9 cellular contexts compared by ENCODE assay signal in the genomic region with DNA sequence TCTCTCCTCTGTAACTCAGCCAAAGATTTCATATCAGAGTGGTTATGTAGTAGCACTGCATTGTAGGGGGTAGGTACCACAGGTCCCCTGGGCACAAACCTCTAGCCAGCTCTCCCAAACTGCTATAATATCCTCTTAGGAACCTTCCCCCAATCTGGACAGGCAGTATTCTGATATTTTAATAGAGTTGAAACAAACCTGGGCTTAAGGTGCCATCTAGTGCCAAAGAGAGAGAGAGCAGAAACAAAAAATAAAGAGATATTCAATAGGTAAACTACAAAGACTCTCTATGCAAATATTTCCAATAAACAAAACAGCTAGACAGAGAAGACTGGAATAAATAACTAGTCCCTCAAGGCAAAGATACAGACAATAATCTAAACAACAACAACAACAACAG.
DNase-seq lines count a peak whose midpoint lies in the region; ATAC-seq and TF ChIP-seq lines count a peak whose summit lies in the region.
"Had no signal": no experiment of that assay in that cellular context is flagged by ENCODE, and none has a peak within 500 bp of the region (broad histone marks: within the 10 kb centered on the region; RNA-seq: fewer than 3 reads in every experiment).

No MANE protein-coding gene starts in this region.

- no peaks in the 10 kb centered on the region for H3K4me1 ChIP-seq in heart right ventricle
- no peaks in the 10 kb centered on the region for H3K4me1 ChIP-seq in OCI-LY7 (ENCODE audit: insufficient read depth, low read length, poor library complexity, severe bottlenecking)
- no peaks in the 10 kb centered on the region for H3K4me1 ChIP-seq in fibroblast of lung (ENCODE audit: control insufficient read depth, extremely low read depth, insufficient read depth, low read length)
- H3K4me1 ChIP-seq in adrenal gland (replicated peaks in 1 of 2), result no peaks in the 10 kb centered on the region

- H4K20me1 ChIP-seq in OCI-LY7 (ENCODE audit: insufficient read depth, low read length) (no peaks in the 10 kb centered on the region), fibroblast of lung (ENCODE audit: control insufficient read depth, extremely low read depth, insufficient read depth, low read length) (no peaks in the 10 kb centered on the region)

- H3K27ac ChIP-seq in heart right ventricle (no peak overlapping the region), OCI-LY7 (ENCODE audit: low read depth, low read length, poor library complexity, severe bottlenecking) (no peak overlapping the region), fibroblast of lung (ENCODE audit: insufficient read depth, low read length) (no peak overlapping the region), adrenal gland (no peak overlapping the region), coronary artery (no peak overlapping the region)
- H3K27ac ChIP-seq: epithelial cell of prostate had no signal

- H3K4me3 ChIP-seq in heart right ventricle (no peak overlapping the region), OCI-LY7 (ENCODE audit: low read depth, low read length, poor library complexity, severe bottlenecking) (no peak overlapping the region), fibroblast of lung (replicated peaks in 1 of 4; ENCODE audit: control extremely low read depth in 1 of 4, insufficient read depth in 1 of 4, low read depth in 3 of 4, low read length in 4 of 4) (no peak overlapping the region), adrenal gland (no peak overlapping the region), coronary artery (no peak overlapping the region)

- H3K4me2 ChIP-seq in OCI-LY7 (ENCODE audit: low read length) (no peak overlapping the region), fibroblast of lung (ENCODE audit: extremely low read depth, insufficient read depth, low read length) (no peak overlapping the region)

- intact Hi-C loops in heart right ventricle (cut with DNase I) (loop anchor here in 2 of 10 donors (5.0 kb wide), 1 partner anchor 590 kb away; no protein-coding TSS in a partner anchor), Right ventricle myocardium inferior (cut with DNase I) (loop anchor here (5.0 kb wide), 1 partner anchor 590 kb away; no protein-coding TSS in a partner anchor), OCI-LY7 (cut with micrococcal nuclease; ENCODE audit: unreplicated experiment) (loop anchor here (5.0 kb wide), 1 partner anchor 690 kb away; no protein-coding TSS in a partner anchor), adrenal gland (cut with DNase I) (no loop called here)

- no peaks in the 10 kb centered on the region for H3K9me2 ChIP-seq in OCI-LY7 (ENCODE audit: insufficient read depth, low read length)

- no TSS peak for BruUV-seq in OCI-LY7 (replicated peaks; lab: Mats Ljungman, UMichigan)

- TF ChIP-seq CTCF in heart right ventricle (IDR thresholded peaks at IDR 0.05) (peak in 6 of 9 donors; percentile 9 to 45 (median 34)), OCI-LY7 (conservative IDR thresholded peaks at IDR 0.05; ENCODE audit: low read length) (peak; percentile 80), fibroblast of lung (conservative IDR thresholded peaks at IDR 0.05 in 1 of 2, IDR thresholded peaks at IDR 0.05 in 1 of 2; ENCODE audit: low read depth in 1 of 2, low read length in 2 of 2) (peak in 1 of 2 donors; percentile 41), adrenal gland (IDR thresholded peaks at IDR 0.05) (peak in 2 of 6 experiments; percentile 15 to 21), coronary artery (IDR thresholded peaks at IDR 0.05) (no peak)

- CTCF ChIA-PET in OCI-LY7 (lab: Charles Lee; ENCODE audit: unreplicated experiment), result no interaction called here

- H3K27me3 ChIP-seq in heart right ventricle (no peaks in the 10 kb centered on the region), fibroblast of lung (ENCODE audit: control insufficient read depth, insufficient read depth, low read length) (no peaks in the 10 kb centered on the region), adrenal gland (no peaks in the 10 kb centered on the region)

- H3K36me3 ChIP-seq in heart right ventricle (no peaks in the 10 kb centered on the region), OCI-LY7 (ENCODE audit: insufficient read depth, low read length) (no peaks in the 10 kb centered on the region; the same call in 1 of the 2 replicates), fibroblast of lung (ENCODE audit: control insufficient read depth, insufficient read depth, low read length) (no peaks in the 10 kb centered on the region), adrenal gland (replicated peaks in 1 of 2) (no peaks in the 10 kb centered on the region)

- H3K9me3 ChIP-seq in heart right ventricle (peaks cover 0 to 33% (median 10%) of the 10 kb centered on the region in 11 donors), OCI-LY7 (ENCODE audit: low read length) (peaks cover 21% of the 10 kb centered on the region; the same call in 1 of the 2 replicates), fibroblast of lung (ENCODE audit: control insufficient read depth, insufficient read depth, low read depth, low read length) (no peaks in the 10 kb centered on the region), adrenal gland (replicated peaks in 1 of 3) (no peaks in the 10 kb centered on the region)

- no peak for TF ChIP-seq POLR2A in adrenal gland (IDR thresholded peaks at IDR 0.05)

- POLR2A ChIA-PET in OCI-LY7 (lab: Charles Lee), result interaction anchor here (1.1 kb wide), 1 partner anchor 9 kb away, joined by 3 read pairs; no protein-coding TSS in a partner anchor

- ATAC-seq in heart right ventricle (peak in 1 of 8 donors; percentile 47), Right ventricle myocardium inferior (no peak), HG03442 (IDR thresholded peaks at IDR 0.05; ENCODE audit: unreplicated experiment) (no peak), GM19324 (IDR thresholded peaks at IDR 0.05; ENCODE audit: low FRiP score, unreplicated experiment) (no peak)

- DNase-seq in heart right ventricle, result no peak
- no peak for DNase-seq in Right ventricle myocardium inferior (ENCODE audit: missing footprints)
- DNase-seq in OCI-LY7 (ENCODE audit: low spot score), result peak; percentile 31
- peak; percentile 3 to 21 for DNase-seq in fibroblast of lung (ENCODE audit: low read depth in 2 of 2)
- no peak for DNase-seq in adrenal gland
- DNase-seq in coronary artery (ENCODE audit: low spot score), result no peak

- no peak overlapping the region for H3K9ac ChIP-seq in fibroblast of lung (ENCODE audit: insufficient read depth, low read length)

- no peaks in the 10 kb centered on the region for H3K79me2 ChIP-seq in OCI-LY7 (ENCODE audit: insufficient read depth, low read depth, low read length)
- H3K79me2 ChIP-seq in fibroblast of lung (ENCODE audit: control insufficient read depth, insufficient read depth, low read length), result no peaks in the 10 kb centered on the region

- H2AFZ ChIP-seq in OCI-LY7 (ENCODE audit: low read length), result peak overlapping the region; percentile 20; the same call in 1 of the 2 replicates
- H2AFZ ChIP-seq in fibroblast of lung (ENCODE audit: low read length), result no peak overlapping the region

Comparison
In these comparisons a context has a peak if more than half of its experiments do, and no peak if none do; other contexts are left out.
1. DNase-seq: peak in OCI-LY7 (single experiment) and fibroblast of lung (2 of 2); none in heart right ventricle (0 of 2), Right ventricle myocardium inferior (single experiment), adrenal gland (0 of 7) and coronary artery (single experiment).
2. intact Hi-C loops: an anchor here in Right ventricle myocardium inferior (5.0 kb wide) and OCI-LY7 (5.0 kb wide); none called in adrenal gland.